Comparison of ENCODE assay signal across 1 cellular context in the genomic region with DNA sequence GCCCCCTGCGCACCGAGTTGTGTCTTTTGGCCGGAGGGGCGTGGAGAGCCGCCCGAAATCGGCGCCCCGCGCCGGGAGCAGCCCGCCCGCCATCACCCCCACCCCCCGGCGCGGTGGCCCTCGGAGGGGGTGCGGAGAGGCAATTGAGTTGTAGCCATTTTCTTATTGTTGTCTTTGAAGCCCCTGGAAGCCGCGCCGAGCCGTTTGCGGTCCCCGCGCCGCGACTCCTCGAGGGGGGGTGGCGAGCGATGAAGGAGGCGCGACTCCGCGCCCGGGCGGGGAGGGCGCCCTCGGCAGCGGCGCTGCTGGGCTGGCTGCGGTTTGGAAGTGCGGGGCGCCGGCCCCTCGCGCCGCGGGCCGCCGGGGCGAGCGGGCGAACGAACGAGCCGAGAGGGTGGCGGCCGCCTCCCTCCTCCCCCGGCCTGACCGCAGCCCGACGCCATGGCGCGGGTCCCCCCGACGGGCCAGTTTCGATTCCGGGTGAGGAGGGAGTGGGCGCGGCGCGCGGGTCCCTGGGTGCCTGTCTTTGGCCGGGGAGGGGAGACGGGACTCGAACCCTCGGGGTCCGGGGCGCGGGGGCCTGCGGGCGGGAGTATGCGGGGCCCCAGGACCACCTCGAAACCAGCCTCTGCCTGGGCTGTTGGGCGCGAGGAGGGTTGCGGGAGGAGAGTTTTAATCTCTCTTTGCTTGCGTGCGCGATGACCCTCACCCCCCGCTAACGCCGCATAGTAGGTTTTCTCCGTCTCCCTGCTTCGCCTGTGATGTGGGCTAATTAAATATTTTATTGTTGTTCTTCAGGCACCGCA.
TF ChIP-seq lines count a peak whose summit lies in the region.

No MANE protein-coding gene starts in this region.

TF ChIP-seq in GM23338, 12 proteins besides CTCF, POLR2A, EP300 and RAD21 (continued from another document):
- TF ChIP-seq ETS1 (IDR thresholded peaks at IDR 0.05) (no peak), POLR2AphosphoS5 (IDR thresholded peaks at IDR 0.05; ENCODE audit: low read depth) (no peak; the same call in 1 of the 2 replicates), ZNF331 (CRISPR knock-in tag; IDR thresholded peaks at IDR 0.05; ENCODE audit: low read depth) (no peak), NANOG (IDR thresholded peaks at IDR 0.05; ENCODE audit: borderline replicate concordance) (no peak)
- TF ChIP-seq, protein P1, sequence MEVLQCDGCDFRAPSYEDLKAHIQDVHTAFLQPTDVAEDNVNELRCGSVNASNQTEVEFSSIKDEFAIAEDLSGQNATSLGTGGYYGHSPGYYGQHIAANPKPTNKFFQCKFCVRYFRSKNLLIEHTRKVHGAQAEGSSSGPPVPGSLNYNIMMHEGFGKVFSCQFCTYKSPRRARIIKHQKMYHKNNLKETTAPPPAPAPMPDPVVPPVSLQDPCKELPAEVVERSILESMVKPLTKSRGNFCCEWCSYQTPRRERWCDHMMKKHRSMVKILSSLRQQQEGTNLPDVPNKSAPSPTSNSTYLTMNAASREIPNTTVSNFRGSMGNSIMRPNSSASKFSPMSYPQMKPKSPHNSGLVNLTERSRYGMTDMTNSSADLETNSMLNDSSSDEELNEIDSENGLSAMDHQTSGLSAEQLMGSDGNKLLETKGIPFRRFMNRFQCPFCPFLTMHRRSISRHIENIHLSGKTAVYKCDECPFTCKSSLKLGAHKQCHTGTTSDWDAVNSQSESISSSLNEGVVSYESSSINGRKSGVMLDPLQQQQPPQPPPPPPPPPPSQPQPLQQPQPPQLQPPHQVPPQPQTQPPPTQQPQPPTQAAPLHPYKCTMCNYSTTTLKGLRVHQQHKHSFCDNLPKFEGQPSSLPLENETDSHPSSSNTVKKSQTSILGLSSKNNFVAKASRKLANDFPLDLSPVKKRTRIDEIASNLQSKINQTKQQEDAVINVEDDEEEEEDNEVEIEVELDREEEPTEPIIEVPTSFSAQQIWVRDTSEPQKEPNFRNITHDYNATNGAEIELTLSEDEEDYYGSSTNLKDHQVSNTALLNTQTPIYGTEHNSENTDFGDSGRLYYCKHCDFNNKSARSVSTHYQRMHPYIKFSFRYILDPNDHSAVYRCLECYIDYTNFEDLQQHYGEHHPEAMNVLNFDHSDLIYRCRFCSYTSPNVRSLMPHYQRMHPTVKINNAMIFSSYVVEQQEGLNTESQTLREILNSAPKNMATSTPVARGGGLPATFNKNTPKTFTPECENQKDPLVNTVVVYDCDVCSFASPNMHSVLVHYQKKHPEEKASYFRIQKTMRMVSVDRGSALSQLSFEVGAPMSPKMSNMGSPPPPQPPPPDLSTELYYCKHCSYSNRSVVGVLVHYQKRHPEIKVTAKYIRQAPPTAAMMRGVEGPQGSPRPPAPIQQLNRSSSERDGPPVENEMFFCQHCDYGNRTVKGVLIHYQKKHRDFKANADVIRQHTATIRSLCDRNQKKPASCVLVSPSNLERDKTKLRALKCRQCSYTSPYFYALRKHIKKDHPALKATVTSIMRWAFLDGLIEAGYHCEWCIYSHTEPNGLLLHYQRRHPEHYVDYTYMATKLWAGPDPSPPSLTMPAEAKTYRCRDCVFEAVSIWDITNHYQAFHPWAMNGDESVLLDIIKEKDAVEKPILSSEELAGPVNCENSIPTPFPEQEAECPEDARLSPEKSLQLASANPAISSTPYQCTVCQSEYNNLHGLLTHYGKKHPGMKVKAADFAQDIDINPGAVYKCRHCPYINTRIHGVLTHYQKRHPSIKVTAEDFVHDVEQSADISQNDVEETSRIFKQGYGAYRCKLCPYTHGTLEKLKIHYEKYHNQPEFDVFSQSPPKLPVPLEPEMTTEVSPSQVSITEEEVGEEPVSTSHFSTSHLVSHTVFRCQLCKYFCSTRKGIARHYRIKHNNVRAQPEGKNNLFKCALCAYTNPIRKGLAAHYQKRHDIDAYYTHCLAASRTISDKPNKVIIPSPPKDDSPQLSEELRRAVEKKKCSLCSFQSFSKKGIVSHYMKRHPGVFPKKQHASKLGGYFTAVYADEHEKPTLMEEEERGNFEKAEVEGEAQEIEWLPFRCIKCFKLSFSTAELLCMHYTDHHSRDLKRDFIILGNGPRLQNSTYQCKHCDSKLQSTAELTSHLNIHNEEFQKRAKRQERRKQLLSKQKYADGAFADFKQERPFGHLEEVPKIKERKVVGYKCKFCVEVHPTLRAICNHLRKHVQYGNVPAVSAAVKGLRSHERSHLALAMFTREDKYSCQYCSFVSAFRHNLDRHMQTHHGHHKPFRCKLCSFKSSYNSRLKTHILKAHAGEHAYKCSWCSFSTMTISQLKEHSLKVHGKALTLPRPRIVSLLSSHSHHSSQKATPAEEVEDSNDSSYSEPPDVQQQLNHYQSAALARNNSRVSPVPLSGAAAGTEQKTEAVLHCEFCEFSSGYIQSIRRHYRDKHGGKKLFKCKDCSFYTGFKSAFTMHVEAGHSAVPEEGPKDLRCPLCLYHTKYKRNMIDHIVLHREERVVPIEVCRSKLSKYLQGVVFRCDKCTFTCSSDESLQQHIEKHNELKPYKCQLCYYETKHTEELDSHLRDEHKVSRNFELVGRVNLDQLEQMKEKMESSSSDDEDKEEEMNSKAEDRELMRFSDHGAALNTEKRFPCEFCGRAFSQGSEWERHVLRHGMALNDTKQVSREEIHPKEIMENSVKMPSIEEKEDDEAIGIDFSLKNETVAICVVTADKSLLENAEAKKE (CRISPR knock-in tag; IDR thresholded peaks at IDR 0.05), result no peak
